Comparison of ENCODE assay signal across 15 cellular contexts in genomic region chr13:81686877-81687276, GRCh38.
A peak's percentile ranks its signal among the peaks of the same experiment; 100 is the strongest.
DNase-seq lines count a peak whose midpoint lies in the region; ATAC-seq and TF ChIP-seq lines count a peak whose summit lies in the region.
"Had no signal": no experiment of that assay in that cellular context is flagged by ENCODE, and none has a peak within 500 bp of the region (broad histone marks: within the 10 kb centered on the region; RNA-seq: fewer than 3 reads in every experiment).

No MANE protein-coding gene starts in this region.

- no peaks in the 10 kb centered on the region for H3K79me2 ChIP-seq in SK-N-SH (ENCODE audit: insufficient read depth)

- DNase-seq in ELR (ENCODE audit: low read depth) (peak; percentile 47), NCI-H128 (lab: John Stamatoyannopoulos, UW; ENCODE audit: unreplicated experiment) (peak; percentile 37), SK-N-SH (peak; percentile 2), left kidney (ENCODE audit: low read depth, low spot score) (peak; percentile 52), KBM-7 (no peak)
- no peak for DNase-seq in stimulated activated CD4-positive, alpha-beta T cell treated with anti-CD3 and anti-CD28 coated beads, Interleukin-4, amount 100 ng/mL, for 1 hour
- DNase-seq: GDM1; left ventricle myocardium inferior; naive thymus-derived CD8-positive, alpha-beta T cell; right lobe of liver; stimulated activated CD4-positive, alpha-beta T cell treated with anti-CD3 and anti-CD28 coated beads, Interleukin-4, amount 100 ng/mL, for 24 hours had no signal

- H4K20me1 ChIP-seq in SK-N-SH (ENCODE audit: insufficient read depth): no peaks in the 10 kb centered on the region

- no peak overlapping the region for H2AFZ ChIP-seq in SK-N-SH (ENCODE audit: low read depth)

- POLR2A ChIA-PET in SK-N-SH (lab: Yijun Ruan, JAX): no interaction called here

- no peak overlapping the region for H3K27ac ChIP-seq in SK-N-SH (ENCODE audit: low read depth in 2 of 2, low read length in 1 of 2)
- H3K27ac ChIP-seq: ascending aorta, C4-2B, left ventricle myocardium inferior, right lobe of liver had no signal

- no peaks in the 10 kb centered on the region for H3F3A ChIP-seq in SK-N-SH (replicated peaks; ENCODE audit: insufficient read depth)

- in situ Hi-C loops in KBM-7 (cut with MboI; ENCODE audit: low pct_unique_long_range_greater_than_20kb, low sequenced_read_pairs): no loop called here

- H3K9ac ChIP-seq in SK-N-SH: no peak overlapping the region

- H3K27me3 ChIP-seq in SK-N-SH (ENCODE audit: insufficient read depth): no peaks in the 10 kb centered on the region
- H3K27me3 ChIP-seq: ascending aorta, right lobe of liver had no signal

- no peaks in the 10 kb centered on the region for H3K9me3 ChIP-seq in SK-N-SH
- H3K9me3 ChIP-seq: ascending aorta, left ventricle myocardium inferior, right lobe of liver had no signal

- no peaks in the 10 kb centered on the region for H3K36me3 ChIP-seq in SK-N-SH (replicated peaks in 1 of 2; ENCODE audit: control insufficient read depth in 1 of 2, insufficient read depth in 2 of 2, low read length in 1 of 2)
- H3K36me3 ChIP-seq: ascending aorta, left ventricle myocardium inferior, right lobe of liver had no signal

- WGBS in SK-N-SH (ENCODE audit: low lambda C conversion rate): 3% methylated on average over 2 of the region's 2 CpGs

- no peak for TF ChIP-seq RAD21 in SK-N-SH (IDR thresholded peaks at IDR 0.05; ENCODE audit: low read length)

- no peaks in the 10 kb centered on the region for H3K9me2 ChIP-seq in SK-N-SH

- no peak overlapping the region for H3K4me2 ChIP-seq in SK-N-SH

- H3K4me1 ChIP-seq in SK-N-SH (ENCODE audit: control insufficient read depth in 1 of 2, insufficient read depth in 2 of 2, low read depth in 1 of 2, low read length in 1 of 2): no peaks in the 10 kb centered on the region
- H3K4me1 ChIP-seq: ascending aorta, left ventricle myocardium inferior, right lobe of liver had no signal

- no peak for ATAC-seq in HG02571 (IDR thresholded peaks at IDR 0.05; ENCODE audit: unreplicated experiment)
- no peak for ATAC-seq in GM18519 (IDR thresholded peaks at IDR 0.05; ENCODE audit: low FRiP score, unreplicated experiment)
- ATAC-seq: naive thymus-derived CD8-positive, alpha-beta T cell; right lobe of liver had no signal

- H3K4me3 ChIP-seq in SK-N-SH (ENCODE audit: low read depth in 2 of 2, low read length in 1 of 2): no peak overlapping the region
- H3K4me3 ChIP-seq: ascending aorta, left ventricle myocardium inferior, right lobe of liver had no signal

- CTCF ChIA-PET in SK-N-SH (lab: Yijun Ruan, JAX): no interaction called here

- TF ChIP-seq EP300 in SK-N-SH (IDR thresholded peaks at IDR 0.05; ENCODE audit: borderline replicate concordance in 1 of 2, low read depth in 1 of 2, low read length in 1 of 2): no peak

- no peak for TF ChIP-seq CTCF in SK-N-SH (IDR thresholded peaks at IDR 0.05)

TF ChIP-seq in SK-N-SH, 30 proteins besides CTCF, POLR2A, EP300 and RAD21:
- no peak for TF ChIP-seq USF2 (IDR thresholded peaks at IDR 0.05; ENCODE audit: borderline replicate concordance, low read depth, low read length)
- no peak for TF ChIP-seq PBX3 (IDR thresholded peaks at IDR 0.05)
- TF ChIP-seq POLR2AphosphoS5 (IDR thresholded peaks at IDR 0.05; ENCODE audit: low read depth, low read length): no peak
- TF ChIP-seq RXRA (IDR thresholded peaks at IDR 0.05; ENCODE audit: borderline replicate concordance, low read depth): no peak
- no peak for TF ChIP-seq FOSL2 (IDR thresholded peaks at IDR 0.05; ENCODE audit: borderline replicate concordance, low read depth)
- no peak for TF ChIP-seq TAF1 (IDR thresholded peaks at IDR 0.05; ENCODE audit: borderline replicate concordance, low read depth, low read length)
- TF ChIP-seq RCOR1 (IDR thresholded peaks at IDR 0.05; ENCODE audit: low read length): no peak
- no peak for TF ChIP-seq GATA2 (CRISPR knock-in tag; IDR thresholded peaks at IDR 0.05)
- TF ChIP-seq MAX (IDR thresholded peaks at IDR 0.05; ENCODE audit: low read depth): no peak
- TF ChIP-seq TCF12 (IDR thresholded peaks at IDR 0.05): no peak
- no peak for TF ChIP-seq CHD2 (IDR thresholded peaks at IDR 0.05; ENCODE audit: low read length, partially characterized antibody)
- TF ChIP-seq NFIC (IDR thresholded peaks at IDR 0.05; ENCODE audit: borderline replicate concordance): no peak
- no peak for TF ChIP-seq SIN3A (IDR thresholded peaks at IDR 0.05; ENCODE audit: borderline replicate concordance, low read depth, low read length)
- TF ChIP-seq GABPA (IDR thresholded peaks at IDR 0.05; ENCODE audit: low read depth): no peak
- TF ChIP-seq MXI1 (IDR thresholded peaks at IDR 0.05; ENCODE audit: low read depth, low read length): no peak
- TF ChIP-seq REST (IDR thresholded peaks at IDR 0.05; ENCODE audit: low read depth, low read length): no peak
- no peak for TF ChIP-seq USF1 (IDR thresholded peaks at IDR 0.05; ENCODE audit: borderline replicate concordance, low read depth)
TF ChIP-seq in SK-N-SH: peak in this region for 0.

Comparison
In these comparisons a context has a peak if more than half of its experiments do, and no peak if none do; other contexts are left out.
1. DNase-seq: peak in ELR (single experiment), NCI-H128 (single experiment), SK-N-SH (single experiment) and left kidney (single experiment); none in KBM-7 (single experiment) and stimulated activated CD4-positive, alpha-beta T cell treated with anti-CD3 and anti-CD28 coated beads, Interleukin-4, amount 100 ng/mL, for 1 hour (single experiment).